Comparison of ENCODE assay signal across 8 cellular contexts in genomic region chr7:106153891-106154449, GRCh38. TPM values are rescaled to one million over a fixed set of nuclear protein-coding genes. Genes with fewer than 3 reads are reported as not detected.
A peak's percentile ranks its signal among the peaks of the same experiment; 100 is the strongest.
DNase-seq lines count a peak whose midpoint lies in the region; ATAC-seq, FAIRE-seq and TF ChIP-seq lines count a peak whose summit lies in the region.

No MANE protein-coding gene starts in this region.

- H3K36me3 ChIP-seq in HepG2 (replicated peaks in 1 of 2; ENCODE audit: control insufficient read depth in 1 of 2, insufficient read depth in 2 of 2, low read length in 2 of 2) = no peaks in the 10 kb centered on the region

- DNase-seq in A172 (ENCODE audit: low spot score) (peak; percentile 85), NCI-H345 treated with DMSO at 0.1 percent for 48 hours (lab: John Stamatoyannopoulos, UW; ENCODE audit: unreplicated experiment) (peak; percentile 57), cerebellum (ENCODE audit: low spot score) (peak; percentile 88), HepG2 (ENCODE audit: low spot score) (peak; percentile 54)
- DNase-seq in activated CD4-positive, alpha-beta T cell treated with anti-CD3 and anti-CD28 coated beads for 4 hours = peak; percentile 66 to 75
- peak; percentile 68 to 70 for DNase-seq in stimulated activated CD4-positive, alpha-beta T cell treated with anti-CD3 and anti-CD28 coated beads, Interleukin-4, amount 100 ng/mL, for 4 hours

- BruUV-seq in HepG2 (replicated peaks; lab: Mats Ljungman, UMichigan) = no TSS peak

- FAIRE-seq in HepG2 (lab: Jason Lieb, UNC) = peak; percentile 74

- POLR2A ChIA-PET in HepG2 (lab: Yijun Ruan, JAX) = interaction anchor here (0.7 kb wide), 2 partner anchors 11 to 42 kb away, joined by 3 read pairs; partner anchors contain the start of gene SYPL1

- H3K79me2 ChIP-seq in HepG2 (ENCODE audit: insufficient read depth, low read length) = no peaks in the 10 kb centered on the region

- TF ChIP-seq POLR2A in GM18505 (IDR thresholded peaks at IDR 0.05; ENCODE audit: borderline replicate concordance, extremely low read depth, insufficient read depth, insufficient read length) (no peak), HepG2 (IDR thresholded peaks at IDR 0.05; ENCODE audit: insufficient read depth in 1 of 2, low read depth in 2 of 2, low read length in 2 of 2) (no peak)

- no peaks in the 10 kb centered on the region for H3K9me3 ChIP-seq in HepG2 (ENCODE audit: low read length)

- CTCF ChIA-PET in HepG2 (lab: Yijun Ruan, JAX; ENCODE audit: low intra/inter-chr PET ratio, low total read pairs) = interaction anchor here (1.1 to 5.2 kb wide), 2 partner anchors 96 to 219 kb away, joined by 3 to 94 read pairs; no protein-coding TSS in a partner anchor

- H3K4me3 ChIP-seq in HepG2 (replicated peaks in 1 of 3; ENCODE audit: insufficient read depth in 1 of 3, low read depth in 2 of 3, low read length in 3 of 3) = no peak overlapping the region

- H3K27ac ChIP-seq in HepG2 (ENCODE audit: extremely low read length, insufficient read depth, low read length) = no peak overlapping the region

- H3K4me1 ChIP-seq in HepG2 (ENCODE audit: insufficient read depth, low read length) = peaks cover 13% of the 10 kb centered on the region

- TF ChIP-seq EP300 in HepG2 (IDR thresholded peaks at IDR 0.05; ENCODE audit: low read depth in 2 of 2, low read length in 2 of 2) = no peak
- TF ChIP-seq EP300 in HepG2 (CRISPR knock-in tag; IDR thresholded peaks at IDR 0.05; ENCODE audit: borderline replicate concordance) = no peak

- 31% methylated on average over 15 of the region's 15 CpGs for WGBS in HepG2 (ENCODE audit: low lambda C conversion rate)

- intact Hi-C loops in HepG2 (cut with micrococcal nuclease; ENCODE audit: unreplicated experiment) = loop anchor here (1.0 to 10.0 kb wide), 3 partner anchors 97 to 399 kb away; no protein-coding TSS in a partner anchor

- ATAC-seq in GM18505 (IDR thresholded peaks at IDR 0.05; ENCODE audit: unreplicated experiment) = peak; percentile 72
- ATAC-seq in HG03175 (IDR thresholded peaks at IDR 0.05; ENCODE audit: unreplicated experiment) = peak; percentile 77
- peak; percentile 98 for ATAC-seq in HepG2

- no peak overlapping the region for H3K9ac ChIP-seq in HepG2 (ENCODE audit: insufficient read depth, low read depth, low read length)

- peaks cover 2 to 19% of the 10 kb centered on the region in 2 experiments; a peak in 3 of 5 replicates for H3K27me3 ChIP-seq in HepG2 (ENCODE audit: control insufficient read depth in 1 of 2, insufficient read depth in 2 of 2, low read length in 2 of 2)

- no peaks in the 10 kb centered on the region for H4K20me1 ChIP-seq in HepG2 (ENCODE audit: insufficient read depth, low read length)

- in situ Hi-C loops in HepG2 (cut with HindIII; ENCODE audit: extremely low pct_ligation_motif_present, low pct_unique_long_range_greater_than_20kb) = loop anchor here (5.0 kb wide), 1 partner anchor 97 kb away; no protein-coding TSS in a partner anchor

- peak; percentile 93 for TF ChIP-seq RAD21 in HepG2 (CRISPR knock-in tag; IDR thresholded peaks at IDR 0.05)

- H2AFZ ChIP-seq in HepG2 (ENCODE audit: low read length) = no peak overlapping the region

- H3K4me2 ChIP-seq in HepG2 (ENCODE audit: low read depth, low read length) = no peak overlapping the region

- peak; percentile 95 for TF ChIP-seq CTCF in HepG2 (CRISPR knock-in tag; IDR thresholded peaks at IDR 0.05)

TF ChIP-seq in HepG2, 621 proteins besides CTCF, POLR2A, EP300 and RAD21 (continues in another document):
- TF ChIP-seq SALL1 (CRISPR knock-in tag; IDR thresholded peaks at IDR 0.05) (peak; percentile 28; the same call in 1 of the 2 replicates), GATAD1 (CRISPR knock-in tag; IDR thresholded peaks at IDR 0.05) (no peak), MED1 (CRISPR knock-in tag; IDR thresholded peaks at IDR 0.05) (0 out of 2 replicates have a peak, but pooled peaks have one; percentile 14), SMC3 (IDR thresholded peaks at IDR 0.05; ENCODE audit: low read length) (peak; percentile 85), TEAD3 (CRISPR knock-in tag; optimal IDR thresholded peaks at IDR 0.05; ENCODE audit: borderline replicate concordance) (peak; percentile 87), ZNF142 (CRISPR knock-in tag; IDR thresholded peaks at IDR 0.05) (peak; percentile 97), RFX1 (IDR thresholded peaks at IDR 0.05) (no peak), PPARG (CRISPR knock-in tag; conservative IDR thresholded peaks at IDR 0.05) (no peak), MIER3 (CRISPR knock-in tag; IDR thresholded peaks at IDR 0.05; ENCODE audit: borderline replicate concordance) (0 out of 2 replicates have a peak, but pooled peaks have one; percentile 66), BHLHE40 (IDR thresholded peaks at IDR 0.05; ENCODE audit: low read length) (0 out of 2 replicates have a peak, but pooled peaks have one; percentile 19), NRL (CRISPR knock-in tag; IDR thresholded peaks at IDR 0.05; ENCODE audit: borderline replicate concordance) (0 out of 2 replicates have a peak, but pooled peaks have one; percentile 19), ZNF496 (CRISPR knock-in tag; IDR thresholded peaks at IDR 0.05; ENCODE audit: insufficient replicate concordance) (no peak), TBP (CRISPR knock-in tag; IDR thresholded peaks at IDR 0.05) (no peak), XRCC5 (optimal IDR thresholded peaks at IDR 0.05; ENCODE audit: low read length) (peak; percentile 57)

RNA-seq across cellular contexts. Expression of gene SYPL1, which starts 41.9 kb away (rescaled TPM):
- 73.0 and 81.7 TPM in 2 replicates for total RNA-seq in A172 (2014; rRNA removed; shearing (Covaris generic))
- total RNA-seq in cerebellum (24.7 TPM), HepG2 (2016; rRNA removed; fragmentation: Illumina TruSeq; extraction: Trizol) (25.7 and 27.5 TPM in 2 replicates)
- total RNA-seq in HepG2 (2016; cell fraction: cytosol; rRNA removed; fragmentation: Illumina TruSeq; extraction: Trizol; ENCODE audit: low read depth) = 7.4 and 7.8 TPM in 2 replicates
- 19.4 and 28.6 TPM in 2 replicates for total RNA-seq in HepG2 (2016; cell fraction: insoluble cytoplasmic fraction; rRNA removed; fragmentation: Illumina TruSeq; extraction: Trizol)
- 14.0 and 17.5 TPM in 2 replicates for total RNA-seq in HepG2 (2016; cell fraction: membrane; rRNA removed; fragmentation: Illumina TruSeq; extraction: Trizol)
- total RNA-seq in HepG2 (2016; cell fraction: nucleus; rRNA removed; fragmentation: Illumina TruSeq; extraction: Trizol) = 45.1 and 48.0 TPM in 2 replicates
- polyA plus RNA-seq in HepG2 (2011; rRNA removed) = 32.9 and 40.2 TPM in 2 replicates
- polyA plus RNA-seq in HepG2 (2011; cell fraction: cytosol; rRNA removed) = 20.4 and 33.2 TPM in 2 replicates
- 7.1 and 9.3 TPM in 2 replicates for polyA plus RNA-seq in HepG2 (2011; cell fraction: nucleus; rRNA removed)
- polyA plus RNA-seq in HepG2 (2012) = 44.2 and 45.6 TPM in 2 replicates
- polyA plus RNA-seq in HepG2 (2016; cell fraction: cytosol; fragmentation: Illumina TruSeq; extraction: Trizol; ENCODE audit: low read depth) = 8.7 TPM in 2 replicates
- 42.0 and 43.1 TPM in 2 replicates for polyA plus RNA-seq in HepG2 (2016; cell fraction: insoluble cytoplasmic fraction; fragmentation: Illumina TruSeq; extraction: Trizol; ENCODE audit: low read depth)
- polyA plus RNA-seq in HepG2 (2016; cell fraction: membrane; fragmentation: Illumina TruSeq; extraction: Trizol; ENCODE audit: low read depth) = 15.9 and 18.3 TPM in 2 replicates
- 71.1 and 87.2 TPM in 2 replicates for polyA plus RNA-seq in HepG2 (2016; cell fraction: nucleus; fragmentation: Illumina TruSeq; extraction: Trizol; ENCODE audit: insufficient read depth, low read depth)
- 30.6 and 35.4 TPM in 2 replicates for polyA minus RNA-seq in HepG2 (2011; rRNA and poly(A)+ RNA removed; ENCODE audit: low replicate concordance)
- 23.1 and 27.5 TPM in 2 replicates for polyA minus RNA-seq in HepG2 (2011; cell fraction: cytosol; rRNA and poly(A)+ RNA removed)
- polyA minus RNA-seq in HepG2 (2011; cell fraction: nucleus; rRNA and poly(A)+ RNA removed) = 19.3 and 28.8 TPM in 2 replicates
